In genomic region chr11:65712633-65713076, GRCh38 we compare ENCODE assay signal across 1 cellular context.
TF ChIP-seq lines count a peak whose summit lies in the region.

No MANE protein-coding gene starts in this region.

TF ChIP-seq in IMR-90, 13 proteins besides CTCF, POLR2A, EP300 and RAD21 (continued from another document):
- TF ChIP-seq USF2 (IDR thresholded peaks at IDR 0.05; ENCODE audit: low read depth, low read length) (no peak), MAFK (IDR thresholded peaks at IDR 0.05; ENCODE audit: low read depth, low read length) (no peak), BHLHE40 (IDR thresholded peaks at IDR 0.05; ENCODE audit: low read depth, low read length) (no peak), MXI1 (IDR thresholded peaks at IDR 0.05; ENCODE audit: borderline replicate concordance, low read depth, low read length) (no peak)
